In genomic region chr11:103091441-103091809, GRCh38 we compare ENCODE assay signal across 9 cellular contexts. TPM values are rescaled to one million over a fixed set of nuclear protein-coding genes. Genes with fewer than 3 reads are reported as not detected.
DNase-seq lines count a peak whose midpoint lies in the region; ATAC-seq, FAIRE-seq and TF ChIP-seq lines count a peak whose summit lies in the region.
"Had no signal": no experiment of that assay in that cellular context is flagged by ENCODE, and none has a peak within 500 bp of the region (broad histone marks: within the 10 kb centered on the region; RNA-seq: fewer than 3 reads in every experiment).

No MANE protein-coding gene starts in this region.

- WGBS in K562 (ENCODE audit: insufficient coverage, low coverage, missing lambda C conversion rate), result 0% methylated on average over 7 of the region's 23 CpGs
- WGBS in spleen, 5 donors, result 0% methylated on average over 18 to 23 of the region's 23 CpGs

- no peaks in the 10 kb centered on the region for H3K9me1 ChIP-seq in K562 (ENCODE audit: control insufficient read depth, insufficient read depth, low read length)

- no peak for TF ChIP-seq RAD21 in K562 (CRISPR knock-in tag; conservative IDR thresholded peaks at IDR 0.05 in 1 of 2, IDR thresholded peaks at IDR 0.05 in 1 of 2)

- ATAC-seq in GM21515 (IDR thresholded peaks at IDR 0.05; ENCODE audit: unreplicated experiment) (peak; percentile 48), K562 (peak; percentile 71)

- BruUV-seq in K562 (replicated peaks; lab: Mats Ljungman, UMichigan), result no TSS peak

- FAIRE-seq in K562 (lab: Jason Lieb, UNC) (no peak), D721Med (lab: Jason Lieb, UNC) (no peak)
- FAIRE-seq: colon had no signal

- H3K4me3 ChIP-seq in HUES48 (ENCODE audit: low read depth, low read length) (peak overlapping the region; percentile 92), K562 (peak overlapping the region; percentile 95), spleen (peak overlapping the region; percentile 42 to 94 (median 89))

- H3K27me3 ChIP-seq in HUES48 (ENCODE audit: control insufficient read depth, insufficient read depth, low read length) (no peaks in the 10 kb centered on the region), K562 (ENCODE audit: control insufficient read depth in 2 of 2, insufficient read depth in 2 of 2, low read length in 2 of 2) (no peaks in the 10 kb centered on the region; a peak in 2 of 5 replicates), spleen (replicated peaks in 1 of 7) (peaks cover 0 to 17% (median 0%) of the 10 kb centered on the region in 7 donors)

- H3K9me3 ChIP-seq in HUES48 (ENCODE audit: control insufficient read depth, insufficient read depth, low read length) (no peaks in the 10 kb centered on the region), K562 (replicated peaks; ENCODE audit: control insufficient read depth, insufficient read depth, low read depth, low read length) (no peaks in the 10 kb centered on the region; the same call in 1 of the 2 replicates), spleen (no peaks in the 10 kb centered on the region)

- 0 out of 2 replicates have a peak, but pooled peaks cover 4% of the 10 kb centered on the region for H4K20me1 ChIP-seq in K562 (replicated peaks; ENCODE audit: control insufficient read depth, insufficient read depth, low read length)

- intact Hi-C loops in K562 (cut with micrococcal nuclease), result no loop called here
- intact Hi-C loops in spleen (cut with DNase I; ENCODE audit: low total_unique reads), result no loop called here

- H3K27ac ChIP-seq in HUES48 (ENCODE audit: low read depth, low read length) (peak overlapping the region; percentile 97), K562 (ENCODE audit: extremely low read depth, low read depth, low read length) (peak overlapping the region; percentile 91), spleen (peak overlapping the region; percentile 61 to 92 (median 87))

- TF ChIP-seq EP300 in K562 (IDR thresholded peaks at IDR 0.05; ENCODE audit: low read length), result no peak

- H3K4me2 ChIP-seq in K562 (ENCODE audit: insufficient read depth, low read length), result peak overlapping the region; percentile 94

- POLR2A ChIA-PET in K562 (lab: Yijun Ruan, JAX), result interaction anchor here (0.7 to 1.4 kb wide), 4 partner anchors 10 to 32 kb away, joined by 3 to 7 read pairs (median 4); no protein-coding TSS in a partner anchor

- CTCF ChIA-PET in K562 (lab: Yijun Ruan, JAX; ENCODE audit: low intra/inter-chr PET ratio), result no interaction called here

- DNase-seq in DMS79 treated with DMSO at 0.1 percent for 48 hours (lab: John Stamatoyannopoulos, UW) (peak; percentile 68), T-helper 2 cell (peak in 3 of 5 experiments; percentile 12 to 64 (median 17)), K562 (ENCODE audit: extremely low read depth in 1 of 4, low spot score in 3 of 4) (peak in 2 of 4 experiments; percentile 62 to 78), iPS-NIHi7 (ENCODE audit: extremely low spot score) (peak; percentile 33), spleen (peak; percentile 90), D721Med (ENCODE audit: insufficient read length, low spot score) (no peak)

- H3K9ac ChIP-seq in HUES48 (ENCODE audit: low read depth, low read length) (peak overlapping the region; percentile 95), K562 (ENCODE audit: insufficient read depth in 1 of 2, low read depth in 2 of 2, low read length in 2 of 2) (peak overlapping the region; percentile 89 to 95)

- TF ChIP-seq POLR2A in K562 (conservative IDR thresholded peaks at IDR 0.05) (no peak), spleen (IDR thresholded peaks at IDR 0.05) (no peak)

- peaks cover 11% of the 10 kb centered on the region; the same call in 1 of the 2 replicates for H3K4me1 ChIP-seq in HUES48 (ENCODE audit: control insufficient read depth, insufficient read depth, low read length)
- no peaks in the 10 kb centered on the region for H3K4me1 ChIP-seq in K562 (replicated peaks in 1 of 2; ENCODE audit: control insufficient read depth in 2 of 2, insufficient read depth in 2 of 2, low read length in 2 of 2)
- peaks cover 16 to 45% (median 35%) of the 10 kb centered on the region in 6 donors for H3K4me1 ChIP-seq in spleen

- TF ChIP-seq CTCF in K562 (IDR thresholded peaks at IDR 0.05 in 2 of 3, conservative IDR thresholded peaks at IDR 0.05 in 1 of 3; ENCODE audit: insufficient read depth in 2 of 3, low read depth in 1 of 3, low read length in 3 of 3), result no peak
- no peak for TF ChIP-seq CTCF in spleen (IDR thresholded peaks at IDR 0.05 in 8 of 11, conservative IDR thresholded peaks at IDR 0.05 in 3 of 11)
- no peak for TF ChIP-seq CTCF in D721Med (IDR thresholded peaks at IDR 0.05; ENCODE audit: insufficient read depth, missing control alignments)

- in situ Hi-C loops in K562 (cut with MboI), result no loop called here

- H3K79me2 ChIP-seq in K562 (ENCODE audit: control insufficient read depth, insufficient read depth, low read length), result peaks cover 57% of the 10 kb centered on the region

- H2AFZ ChIP-seq in K562 (ENCODE audit: low read depth, low read length), result peak overlapping the region; percentile 94

- H3K36me3 ChIP-seq in HUES48 (ENCODE audit: control insufficient read depth, insufficient read depth, low read length) (peaks cover 36% of the 10 kb centered on the region), K562 (ENCODE audit: control insufficient read depth, insufficient read depth, low read length) (peaks cover 27% of the 10 kb centered on the region), spleen (peaks cover 0 to 12% (median 3%) of the 10 kb centered on the region in 6 donors)

TF ChIP-seq in K562, 482 proteins besides CTCF, POLR2A, EP300 and RAD21 (continues in another document):
- no peak for TF ChIP-seq U2AF1 (optimal IDR thresholded peaks at IDR 0.05; ENCODE audit: low read depth, low read length)
- TF ChIP-seq E2F1 (CRISPR knock-in tag; IDR thresholded peaks at IDR 0.05), result no peak
- TF ChIP-seq ZNF23 (CRISPR knock-in tag; IDR thresholded peaks at IDR 0.05), result no peak
- peak; percentile 57 for TF ChIP-seq EGR1 (conservative IDR thresholded peaks at IDR 0.05)

RNA-seq across cellular contexts. Expression of gene DCUN1D5, which starts 0.5 kb away (rescaled TPM):
- total RNA-seq in K562 (2011; cell fraction: chromatin; rRNA removed; ENCODE audit: low replicate concordance), result 19.9 and 20.0 TPM in 2 replicates
- total RNA-seq in K562 (2011; cell fraction: nucleolus; rRNA removed), result 29.3 and 32.9 TPM in 2 replicates
- 24.1 and 31.0 TPM in 2 replicates for total RNA-seq in K562 (2011; cell fraction: nucleoplasm; rRNA removed)
- 202 and 242 TPM in 2 replicates for total RNA-seq in K562 (2014; rRNA removed)
- 132 and 149 TPM in 2 replicates for total RNA-seq in K562 (2014; rRNA removed; fragmentation: Illumina TruSeq; extraction: Trizol)
- total RNA-seq in K562 (2015; rRNA removed; fragmentation: Illumina TruSeq; extraction: Trizol), result 105 and 115 TPM in 2 replicates
- total RNA-seq in K562 (2021), result 97.2 and 100 TPM in 2 replicates
- polyA plus RNA-seq in K562 (2011; rRNA removed), result 102 and 161 TPM in 2 replicates
- polyA plus RNA-seq in K562 (2011; cell fraction: cytosol; rRNA removed), result 74.9 and 88.7 TPM in 2 replicates
- 34.6 and 42.4 TPM in 2 replicates for polyA plus RNA-seq in K562 (2011; cell fraction: nucleus; rRNA removed)
- polyA plus RNA-seq in K562 (2012), result 68.3 and 115 TPM in 2 replicates
- polyA plus RNA-seq in K562 (2014; fragmentation: Illumina TruSeq; extraction: Trizol), result 82.7 and 93.3 TPM in 2 replicates
- 10 to 100 TPM; 38.4 to 39.1 TPM for polyA plus RNA-seq in K562 (2014; fragmentation: Nextera tagmentation; extraction: Ambion mirVana)
- 175 and 178 TPM in 2 replicates for polyA plus RNA-seq in K562 (2014; rRNA removed)
- 65.9 and 73.0 TPM in 2 replicates for polyA minus RNA-seq in K562 (2011; rRNA and poly(A)+ RNA removed)
- 42.4 and 46.6 TPM in 2 replicates for polyA minus RNA-seq in K562 (2011; cell fraction: cytosol; rRNA and poly(A)+ RNA removed)
- 29.9 and 36.7 TPM in 2 replicates for polyA minus RNA-seq in K562 (2011; cell fraction: nucleus; rRNA and poly(A)+ RNA removed)
- 10 to 100 TPM; 17.3 to 33.0 (median 20.9) TPM for total RNA-seq in spleen
- 10 to 100 TPM; 12.3 to 17.8 (median 17.6) TPM for polyA plus RNA-seq in spleen

RNA-seq across cellular contexts. Expression of gene DYNC2H1, which starts 17.8 kb away (rescaled TPM):
- total RNA-seq in K562 (2011; cell fraction: chromatin; rRNA removed; ENCODE audit: low replicate concordance), result 0.12 and 1.0 TPM in 2 replicates
- under 0.01 and 0.26 TPM in 2 replicates for total RNA-seq in K562 (2011; cell fraction: nucleolus; rRNA removed)
- 0.22 TPM in 1 of 2 replicates, not detected in the other for total RNA-seq in K562 (2011; cell fraction: nucleoplasm; rRNA removed)
- total RNA-seq in K562 (2014; rRNA removed) (0.33 and 0.64 TPM in 2 replicates), K562 (2014; rRNA removed; fragmentation: Illumina TruSeq; extraction: Trizol) (0.51 and 0.54 TPM in 2 replicates), K562 (2015; rRNA removed; fragmentation: Illumina TruSeq; extraction: Trizol) (0.40 and 0.57 TPM in 2 replicates), K562 (2021) (0.33 and 0.47 TPM in 2 replicates), spleen (10 to 100 TPM in 6 of 7 donors, 1 to 10 TPM in 1; 9.7 to 18.3 (median 10.9) TPM)
- polyA plus RNA-seq in K562 (2011; rRNA removed) (0.07 and 0.20 TPM in 2 replicates), K562 (2014; fragmentation: Illumina TruSeq; extraction: Trizol) (0.11 and 0.12 TPM in 2 replicates), K562 (2014; fragmentation: Nextera tagmentation; extraction: Ambion mirVana) (under 1 TPM; 0.10 to 0.17 TPM), K562 (2014; rRNA removed) (0.08 and 0.19 TPM in 2 replicates), spleen (1 to 10 TPM; 3.1 to 3.7 (median 3.3) TPM)
- 0.01 and 0.04 TPM in 2 replicates for polyA plus RNA-seq in K562 (2011; cell fraction: cytosol; rRNA removed)
- 0.04 and 0.58 TPM in 2 replicates for polyA plus RNA-seq in K562 (2011; cell fraction: nucleus; rRNA removed)
- 0.21 and 0.73 TPM in 2 replicates for polyA plus RNA-seq in K562 (2012)
- 0.32 and 0.57 TPM in 2 replicates for polyA minus RNA-seq in K562 (2011; rRNA and poly(A)+ RNA removed)
- polyA minus RNA-seq in K562 (2011; cell fraction: cytosol; rRNA and poly(A)+ RNA removed), result 0.76 TPM in 1 of 2 replicates, not detected in the other
- polyA minus RNA-seq in K562 (2011; cell fraction: nucleus; rRNA and poly(A)+ RNA removed), result 0.13 and 1.00 TPM in 2 replicates

Comparison
In these comparisons a context has a peak if more than half of its experiments do, and no peak if none do; other contexts are left out.
1. RNA of gene DYNC2H1, which starts 17.8 kb away (total RNA-seq): 9.7 to 18.3 TPM in spleen; under 0.01 to 1.0 TPM in K562; every median in the first group is over 4 times any median in the second.
2. Peak in every context shown above with its lines, with median percentiles within 50 percentile points of each other: H3K27ac ChIP-seq and H3K4me3 ChIP-seq.